8 cellular contexts compared by ENCODE assay signal in genomic region chr7:27739914-27740448, GRCh38. TPM values are rescaled to one million over a fixed set of nuclear protein-coding genes. Genes with fewer than 3 reads are reported as not detected.
DNase-seq lines count a peak whose midpoint lies in the region; ATAC-seq and TF ChIP-seq lines count a peak whose summit lies in the region.

Gene TAX1BP1, plus strand, starts transcription at chr7:27740162. Its CDS starts 8,363 bp downstream, at chr7:27748525.

- H3K9me3 Mint-ChIP-seq in activated T-helper 17 cell treated with anti-CD3 and anti-CD28 coated beads, Interleukin-2, amount 50 U/mL, for 72 hours: no peaks in the 10 kb centered on the region
- H3K9me3 Mint-ChIP-seq in natural killer cell: no peaks in the 10 kb centered on the region

- H3K27me3 Mint-ChIP-seq in activated T-helper 17 cell treated with anti-CD3 and anti-CD28 coated beads, Interleukin-2, amount 50 U/mL, for 72 hours: no peaks in the 10 kb centered on the region
- peaks cover under 1 to 5% of the 10 kb centered on the region in 2 donors for H3K27me3 Mint-ChIP-seq in natural killer cell (ENCODE audit: low read depth in 2 of 2)

- DNase-seq in Daoy (ENCODE audit: low read depth) (peak; percentile 99), GOT3 (lab: John Stamatoyannopoulos, UW) (peak; percentile 81), LNCaP clone FGC (ENCODE audit: low read depth) (peak; percentile 70), RWPE1 (ENCODE audit: low spot score) (peak; percentile 95), fibroblast of mammary gland (ENCODE audit: low read depth) (peak; percentile 92), natural killer cell (peak; percentile 93)
- DNase-seq in stimulated activated naive CD4-positive, alpha-beta T cell treated with Interleukin-2 at 50 U/mL for 16 hours (lab: John Stamatoyannopoulos, UW): peak; percentile 94

- H3K4me3 ChIP-seq in LNCaP clone FGC (ENCODE audit: low read depth, low read length) (peak within 1 kb of the TSS; percentile 74), fibroblast of mammary gland (ENCODE audit: control insufficient read depth, low read depth, low read length) (peak within 1 kb of the TSS; percentile 96)

- H3K4me3 Mint-ChIP-seq in activated T-helper 17 cell treated with anti-CD3 and anti-CD28 coated beads, Interleukin-2, amount 50 U/mL, for 72 hours: peak within 1 kb of the TSS; percentile 90
- peak within 1 kb of the TSS; percentile 99 for H3K4me3 Mint-ChIP-seq in natural killer cell

- peak within 1 kb of the TSS; percentile 93 for H3K27ac ChIP-seq in RWPE1

- CTCF ChIA-PET in RWPE1 (lab: Yijun Ruan, JAX): interaction anchor here (0.6 to 1.5 kb wide), 7 partner anchors 17 to 544 kb away, joined by 3 to 10 read pairs (median 3); no protein-coding TSS in a partner anchor

- TF ChIP-seq CTCF in LNCaP clone FGC (IDR thresholded peaks at IDR 0.05; ENCODE audit: control insufficient read depth, extremely low read depth, insufficient read depth) (no peak), RWPE1 (conservative IDR thresholded peaks at IDR 0.05; ENCODE audit: low read depth) (no peak), fibroblast of mammary gland (conservative IDR thresholded peaks at IDR 0.05; ENCODE audit: control insufficient read depth, insufficient read depth, low read depth, low read length) (no peak), natural killer cell (IDR thresholded peaks at IDR 0.05) (no peak)

- ATAC-seq in activated T-helper 17 cell treated with anti-CD3 and anti-CD28 coated beads, Interleukin-2, amount 50 U/mL, for 72 hours (replicated peaks): peak; percentile 92
- peak; percentile 89 to 97 (median 90) for ATAC-seq in natural killer cell

- intact Hi-C loops in natural killer cell (cut with micrococcal nuclease): loop anchor here (1.0 kb wide), 1 partner anchor 77 kb away; no protein-coding TSS in a partner anchor

- H3K27ac Mint-ChIP-seq in activated T-helper 17 cell treated with anti-CD3 and anti-CD28 coated beads, Interleukin-2, amount 50 U/mL, for 72 hours: peak within 1 kb of the TSS; percentile 99
- peak within 1 kb of the TSS; percentile 98 to 99 for H3K27ac Mint-ChIP-seq in natural killer cell

- H3K36me3 Mint-ChIP-seq in activated T-helper 17 cell treated with anti-CD3 and anti-CD28 coated beads, Interleukin-2, amount 50 U/mL, for 72 hours (ENCODE audit: low read depth): peaks cover 39% of the 10 kb centered on the region
- H3K36me3 Mint-ChIP-seq in natural killer cell: no peaks in the 10 kb centered on the region

- H3K4me1 Mint-ChIP-seq in activated T-helper 17 cell treated with anti-CD3 and anti-CD28 coated beads, Interleukin-2, amount 50 U/mL, for 72 hours: peaks cover 14% of the 10 kb centered on the region
- peaks cover 42 to 46% of the 10 kb centered on the region in 2 donors for H3K4me1 Mint-ChIP-seq in natural killer cell

- POLR2A ChIA-PET in RWPE1 (lab: Yijun Ruan, JAX; ENCODE audit: low non-redundant PET): interaction anchor here (0.8 to 1.0 kb wide), 2 partner anchors 42 to 282 kb away, joined by 3 to 4 read pairs; no protein-coding TSS in a partner anchor

RNA-seq across cellular contexts. Expression of gene TAX1BP1, which starts in this region (rescaled TPM):
- total RNA-seq in Daoy (2014; rRNA removed; shearing (Covaris generic)): 156 and 178 TPM in 2 replicates
- 100 to 1,000 TPM; 100 to 151 TPM for total RNA-seq in activated T-helper 17 cell treated with anti-CD3 and anti-CD28 coated beads, Interleukin-2, amount 50 U/mL, for 72 hours
- total RNA-seq in natural killer cell: 100 to 1,000 TPM; 135 to 158 (median 150) TPM

Comparison
In these comparisons a context has a peak if more than half of its experiments do, and no peak if none do; other contexts are left out.
1. Peak in every context shown above with its lines: DNase-seq, ATAC-seq, H3K4me3 ChIP-seq and H3K27ac ChIP-seq.